21 cellular contexts compared by ENCODE assay signal in the genomic region with DNA sequence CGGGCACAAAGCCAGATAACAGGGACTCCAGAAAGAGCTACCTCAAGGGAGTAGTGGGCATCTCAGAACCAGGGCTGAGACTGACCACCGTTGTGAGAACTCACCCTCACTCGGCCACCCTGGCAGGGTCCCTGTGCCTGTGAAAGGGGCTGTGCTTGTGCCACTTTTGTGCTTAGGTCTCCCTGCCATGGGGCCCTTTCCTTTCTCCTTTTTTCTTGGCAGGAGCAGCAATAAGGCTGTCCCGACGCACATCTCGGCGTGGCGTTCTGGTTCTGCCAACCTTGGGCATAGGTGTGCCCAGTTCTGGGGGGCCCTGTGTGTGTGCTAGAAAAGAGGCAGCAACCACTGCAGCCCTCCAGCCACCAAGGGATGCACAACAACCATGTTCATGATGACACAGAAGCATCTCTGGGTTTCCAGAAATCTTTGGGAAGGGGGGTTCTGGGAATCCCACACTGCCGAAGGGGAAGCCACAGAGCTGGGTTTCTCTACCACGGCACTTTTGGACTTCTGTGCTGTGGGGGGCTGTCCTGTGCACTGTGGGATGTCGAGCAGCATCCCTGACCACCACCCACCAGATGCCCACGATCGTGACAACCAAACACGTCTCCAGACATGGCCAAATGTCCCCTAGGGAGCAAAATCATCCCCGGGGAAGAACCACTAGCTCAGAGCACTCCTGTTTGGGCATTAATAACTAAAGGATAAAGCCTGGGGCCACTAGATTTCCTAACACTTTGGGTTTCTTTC. TPM values are rescaled to one million over a fixed set of nuclear protein-coding genes. Genes with fewer than 3 reads are reported as not detected.
A peak's percentile ranks its signal among the peaks of the same experiment; 100 is the strongest.
DNase-seq lines count a peak whose midpoint lies in the region; ATAC-seq, FAIRE-seq and TF ChIP-seq lines count a peak whose summit lies in the region.
"Had no signal": no experiment of that assay in that cellular context is flagged by ENCODE, and none has a peak within 500 bp of the region (broad histone marks: within the 10 kb centered on the region; RNA-seq: fewer than 3 reads in every experiment).

No MANE protein-coding gene starts in this region.

- H2AFZ ChIP-seq in osteoblast (ENCODE audit: low read length), result no peak overlapping the region

- DNase-seq in activated naive CD8-positive, alpha-beta T cell treated with anti-CD3 and anti-CD28 coated beads, Interleukin-2, amount 50 U/mL, for 24 hours, result no peak
- DNase-seq in activated naive CD8-positive, alpha-beta T cell treated with anti-CD3 and anti-CD28 coated beads for 36 hours, result no peak
- no peak for DNase-seq in bronchial epithelial cell (ENCODE audit: low read depth)
- peak; percentile 44 for DNase-seq in osteoblast (ENCODE audit: insufficient read length, low spot score, missing footprints)
- DNase-seq in NCI-H524 treated with DMSO at 0.1 percent for 48 hours (lab: John Stamatoyannopoulos, UW), result no peak
- DNase-seq in kidney glomerular epithelial cell (lab: John Stamatoyannopoulos, UW), result no peak
- no peak for DNase-seq in NCI-H146 treated with DMSO at 0.1 percent for 48 hours (lab: John Stamatoyannopoulos, UW; ENCODE audit: unreplicated experiment)
- DNase-seq: 8988T; CD4-positive, alpha-beta T cell; H7; Kasumi-1; NCI-H1092 treated with DMSO at 0.1 percent for 48 hours; NCI-H1436; NCI-H1930; NCI-H446; NCI-H526; SHP77 had no signal

- FAIRE-seq in bronchial epithelial cell (lab: Jason Lieb, UNC), result peak; percentile 18
- FAIRE-seq: HepG2 had no signal

- H3K36me3 ChIP-seq in bronchial epithelial cell (ENCODE audit: control insufficient read depth, insufficient read depth, low read length), result no peaks in the 10 kb centered on the region
- no peaks in the 10 kb centered on the region for H3K36me3 ChIP-seq in osteoblast (ENCODE audit: insufficient read depth, low read length)

- TF ChIP-seq CTCF in bronchial epithelial cell (IDR thresholded peaks at IDR 0.05; ENCODE audit: insufficient read depth, low read length, severe bottlenecking) (no peak), osteoblast (IDR thresholded peaks at IDR 0.05; ENCODE audit: extremely low read depth, low read depth, low read length) (no peak)

- peaks cover 3% of the 10 kb centered on the region for H3K9me3 ChIP-seq in osteoblast (ENCODE audit: low read depth, low read length)

- no peak for ATAC-seq in activated naive CD8-positive, alpha-beta T cell treated with anti-CD3 and anti-CD28 coated beads, Interleukin-2, amount 50 U/mL, for 24 hours
- ATAC-seq in GM18498 (IDR thresholded peaks at IDR 0.05; ENCODE audit: unreplicated experiment), result no peak
- ATAC-seq: K562 had no signal

- no peaks in the 10 kb centered on the region for H3K27me3 ChIP-seq in bronchial epithelial cell (ENCODE audit: control insufficient read depth, insufficient read depth, low read length)
- no peaks in the 10 kb centered on the region for H3K27me3 ChIP-seq in osteoblast (ENCODE audit: insufficient read depth, low read length)

- H3K27me3 Mint-ChIP-seq in activated naive CD8-positive, alpha-beta T cell treated with anti-CD3 and anti-CD28 coated beads, Interleukin-2, amount 50 U/mL, for 24 hours, result peaks cover 4% of the 10 kb centered on the region
- peaks cover 3% of the 10 kb centered on the region for H3K27me3 Mint-ChIP-seq in activated naive CD8-positive, alpha-beta T cell treated with anti-CD3 and anti-CD28 coated beads for 36 hours
- H3K27me3 Mint-ChIP-seq: CD4-positive, alpha-beta T cell had no signal

- peak overlapping the region; percentile 14 for H3K27ac Mint-ChIP-seq in activated naive CD8-positive, alpha-beta T cell treated with anti-CD3 and anti-CD28 coated beads, Interleukin-2, amount 50 U/mL, for 24 hours
- no peak overlapping the region for H3K27ac Mint-ChIP-seq in activated naive CD8-positive, alpha-beta T cell treated with anti-CD3 and anti-CD28 coated beads for 36 hours

- H3K4me1 Mint-ChIP-seq in activated naive CD8-positive, alpha-beta T cell treated with anti-CD3 and anti-CD28 coated beads, Interleukin-2, amount 50 U/mL, for 24 hours, result peaks cover 37% of the 10 kb centered on the region
- H3K4me1 Mint-ChIP-seq in activated naive CD8-positive, alpha-beta T cell treated with anti-CD3 and anti-CD28 coated beads for 36 hours, result peaks cover 26% of the 10 kb centered on the region

- peak overlapping the region; percentile 89 for H3K27ac ChIP-seq in osteoblast (ENCODE audit: low read depth, low read length)
- H3K27ac ChIP-seq: RWPE1 had no signal

- H3K4me3 ChIP-seq in bronchial epithelial cell (ENCODE audit: low read depth, low read length) (no peak overlapping the region), osteoblast (ENCODE audit: insufficient read depth, low read length) (no peak overlapping the region)
- H3K4me3 ChIP-seq: K562 had no signal

- no peak overlapping the region for H3K4me2 ChIP-seq in osteoblast (ENCODE audit: insufficient read depth, low read length)

- peaks cover 5% of the 10 kb centered on the region for H3K9me3 Mint-ChIP-seq in activated naive CD8-positive, alpha-beta T cell treated with anti-CD3 and anti-CD28 coated beads, Interleukin-2, amount 50 U/mL, for 24 hours
- peaks cover 3% of the 10 kb centered on the region for H3K9me3 Mint-ChIP-seq in activated naive CD8-positive, alpha-beta T cell treated with anti-CD3 and anti-CD28 coated beads for 36 hours
- H3K9me3 Mint-ChIP-seq: CD4-positive, alpha-beta T cell had no signal

- H3K4me1 ChIP-seq in osteoblast (ENCODE audit: insufficient read depth, low read length), result peaks cover 25% of the 10 kb centered on the region

- H3K36me3 Mint-ChIP-seq in activated naive CD8-positive, alpha-beta T cell treated with anti-CD3 and anti-CD28 coated beads, Interleukin-2, amount 50 U/mL, for 24 hours (ENCODE audit: low read depth), result peaks cover 7% of the 10 kb centered on the region
- H3K36me3 Mint-ChIP-seq in activated naive CD8-positive, alpha-beta T cell treated with anti-CD3 and anti-CD28 coated beads for 36 hours, result peaks cover 3% of the 10 kb centered on the region

- H3K4me3 Mint-ChIP-seq in activated naive CD8-positive, alpha-beta T cell treated with anti-CD3 and anti-CD28 coated beads, Interleukin-2, amount 50 U/mL, for 24 hours, result no peak overlapping the region
- no peak overlapping the region for H3K4me3 Mint-ChIP-seq in activated naive CD8-positive, alpha-beta T cell treated with anti-CD3 and anti-CD28 coated beads for 36 hours
- H3K4me3 Mint-ChIP-seq: CD4-positive, alpha-beta T cell had no signal

- H4K20me1 ChIP-seq in osteoblast (ENCODE audit: insufficient read depth, low read length), result no peaks in the 10 kb centered on the region

- no peaks in the 10 kb centered on the region for H3K79me2 ChIP-seq in osteoblast (ENCODE audit: insufficient read depth, low read length)

RNA-seq across cellular contexts. Expression of a gene that starts 13.1 kb away (rescaled TPM):
- total RNA-seq in activated naive CD8-positive, alpha-beta T cell treated with anti-CD3 and anti-CD28 coated beads for 36 hours, result under 1 TPM in 1 of 2 experiments, not detected in 1; 0.12 TPM
- 0.79 TPM in 1 of 2 replicates, not detected in the other for total RNA-seq in bronchial epithelial cell
- total RNA-seq in osteoblast, result 359 and 362 TPM in 2 replicates
- total RNA-seq: HepG2 had no signal

RNA-seq across cellular contexts. Expression of a gene that starts 22.7 kb away (rescaled TPM):
- 10 to 100 TPM; 22.2 to 23.0 TPM for total RNA-seq in activated naive CD8-positive, alpha-beta T cell treated with anti-CD3 and anti-CD28 coated beads for 36 hours
- total RNA-seq in bronchial epithelial cell (under 0.01 and 0.13 TPM in 2 replicates), osteoblast (1.1 and 1.2 TPM in 2 replicates)
- total RNA-seq: HepG2 had no signal

RNA-seq across cellular contexts. Expression of a gene that starts 48.6 kb away (rescaled TPM):
- 10 to 100 TPM; 69.5 TPM for total RNA-seq in activated naive CD8-positive, alpha-beta T cell treated with anti-CD3 and anti-CD28 coated beads for 36 hours
- 141 and 155 TPM in 2 replicates for total RNA-seq in bronchial epithelial cell
- total RNA-seq in osteoblast, result 166 and 184 TPM in 2 replicates

RNA-seq across cellular contexts. Expression of a gene that starts 50.1 kb away (rescaled TPM):
- 10 to 100 TPM; 78.7 to 80.9 TPM for total RNA-seq in activated naive CD8-positive, alpha-beta T cell treated with anti-CD3 and anti-CD28 coated beads for 36 hours
- total RNA-seq in bronchial epithelial cell (41.6 and 108 TPM in 2 replicates), osteoblast (39.8 and 57.9 TPM in 2 replicates)

Comparison
In these comparisons a context has a peak if more than half of its experiments do, and no peak if none do; other contexts are left out.
1. RNA of a gene that starts 13.1 kb away (total RNA-seq): 359 to 362 TPM in osteoblast; 0.79 TPM in bronchial epithelial cell and 0.12 TPM in activated naive CD8-positive, alpha-beta T cell treated with anti-CD3 and anti-CD28 coated beads for 36 hours; every median in the first group is over 100 times any median in the second.
2. RNA of a gene that starts 22.7 kb away (total RNA-seq): 22.2 to 23.0 TPM in activated naive CD8-positive, alpha-beta T cell treated with anti-CD3 and anti-CD28 coated beads for 36 hours; 1.1 to 1.2 TPM in osteoblast and under 0.01 to 0.13 TPM in bronchial epithelial cell; every median in the first group is over 10 times any median in the second.